21 cellular contexts compared by ENCODE assay signal in genomic region chr7:32660936-32661335, GRCh38.
"Had no signal": no experiment of that assay in that cellular context is flagged by ENCODE, and none has a peak within 500 bp of the region (broad histone marks: within the 10 kb centered on the region; RNA-seq: fewer than 3 reads in every experiment).

No MANE protein-coding gene starts in this region.

- H3K27me3 ChIP-seq: gastroesophageal sphincter, ovary, upper lobe of right lung had no signal

- ATAC-seq: activated T-cell treated with anti-CD3 and anti-CD28 coated beads, Interleukin-2, amount 50 U/mL, for 4 hours; gastroesophageal sphincter; natural killer cell treated with Interleukin-12 subunit alpha and Interleukin-12 subunit beta and Interleukin-15 and Interleukin-18, amount 100 ng/mL, for 72 hours; upper lobe of right lung; WTC11 had no signal

- H3K4me1 ChIP-seq: gastroesophageal sphincter, prostate gland, upper lobe of right lung had no signal

- H3K9me3 ChIP-seq: gastroesophageal sphincter, left ventricle myocardium inferior, ovary, prostate gland, upper lobe of right lung had no signal

- H3K27ac ChIP-seq: coronary artery, gastroesophageal sphincter, left ventricle myocardium inferior, ovary, prostate gland, upper lobe of right lung had no signal

- DNase-seq: activated CD8-positive, alpha-beta memory T cell treated with anti-CD3 and anti-CD28 coated beads for 24 hours; activated CD8-positive, alpha-beta memory T cell treated with anti-CD3 and anti-CD28 coated beads, Interleukin-2, amount 50 U/mL, for 4 hours; activated naive CD4-positive, alpha-beta T cell; activated T-cell treated with anti-CD3 and anti-CD28 coated beads, Interleukin-2, amount 50 U/mL, for 4 hours; amniotic stem cell; endodermal cell; head of caudate nucleus; hypothalamus; left ventricle myocardium inferior; mammary epithelial cell; ovary; stimulated activated CD4-positive, alpha-beta T cell treated with anti-CD3 and anti-CD28 coated beads, Interleukin-4, amount 100 ng/mL, for 24 hours; stimulated activated naive CD4-positive, alpha-beta T cell treated with Interleukin-2 at 50 U/mL for 16 hours; T1000; upper lobe of right lung had no signal

- H3K36me3 ChIP-seq: gastroesophageal sphincter, left ventricle myocardium inferior, ovary, prostate gland, upper lobe of right lung had no signal

- FAIRE-seq: bronchial epithelial cell had no signal

- H3K4me3 ChIP-seq: coronary artery, gastroesophageal sphincter, left ventricle myocardium inferior, ovary, prostate gland, upper lobe of right lung had no signal
